ENCODE assay signal across 10 cellular contexts in genomic region chr6:138682722-138683521, GRCh38.
A peak's percentile ranks its signal among the peaks of the same experiment; 100 is the strongest.
DNase-seq lines count a peak whose midpoint lies in the region; ATAC-seq and TF ChIP-seq lines count a peak whose summit lies in the region.
"Had no signal": no experiment of that assay in that cellular context is flagged by ENCODE, and none has a peak within 500 bp of the region (broad histone marks: within the 10 kb centered on the region; RNA-seq: fewer than 3 reads in every experiment).

No MANE protein-coding gene starts in this region.

- DNase-seq in NCI-H510A treated with DMSO at 0.1 percent for 48 hours (lab: John Stamatoyannopoulos, UW) (peak; percentile 24), NCI-H510A (lab: John Stamatoyannopoulos, UW) (no peak), SW480 (ENCODE audit: low spot score) (peak; percentile 69), fibroblast of villous mesenchyme (ENCODE audit: low read depth) (peak; percentile 61), tibial artery (no peak), HuH-7.5 (ENCODE audit: low spot score) (no peak), DMS79 (lab: John Stamatoyannopoulos, UW) (no peak)
- DNase-seq: 8988T; stimulated activated CD4-positive, alpha-beta T cell treated with anti-CD3 and anti-CD28 coated beads, Interleukin-2, amount 100 ng/mL, for 48 hours had no signal

- H3K36me3 ChIP-seq in tibial artery, result no peaks in the 10 kb centered on the region

- H3K4me1 ChIP-seq in tibial artery, result peaks cover 0 to 11% (median 0%) of the 10 kb centered on the region in 4 donors

- no peak for ATAC-seq in HG03439 (IDR thresholded peaks at IDR 0.05; ENCODE audit: unreplicated experiment)

- H3K9me3 ChIP-seq in tibial artery, result no peaks in the 10 kb centered on the region

- H3K4me3 ChIP-seq in fibroblast of villous mesenchyme (ENCODE audit: low read depth, low read length), result no peak overlapping the region
- peak overlapping the region; percentile 16 to 26 for H3K4me3 ChIP-seq in tibial artery

- peak overlapping the region; percentile 24 to 31 for H3K27ac ChIP-seq in tibial artery

- TF ChIP-seq CTCF in fibroblast of villous mesenchyme (IDR thresholded peaks at IDR 0.05; ENCODE audit: insufficient read depth, low read depth, low read length), result no peak
- TF ChIP-seq CTCF in tibial artery (IDR thresholded peaks at IDR 0.05), result no peak

- H3K27me3 ChIP-seq in tibial artery, result no peaks in the 10 kb centered on the region

- intact Hi-C loops in tibial artery (cut with DNase I; ENCODE audit: low total_unique reads), result no loop called here

Comparison
In these comparisons a context has a peak if more than half of its experiments do, and no peak if none do; other contexts are left out.
1. DNase-seq: peak in NCI-H510A treated with DMSO at 0.1 percent for 48 hours (single experiment), SW480 (single experiment) and fibroblast of villous mesenchyme (single experiment); none in NCI-H510A (single experiment), tibial artery (0 of 2), HuH-7.5 (single experiment) and DMS79 (single experiment).